ENCODE assay signal across 8 cellular contexts in genomic region chr11:118531597-118532084, GRCh38. TPM values are rescaled to one million over a fixed set of nuclear protein-coding genes. Genes with fewer than 3 reads are reported as not detected.
DNase-seq lines count a peak whose midpoint lies in the region; ATAC-seq lines count a peak whose summit lies in the region.

No MANE protein-coding gene starts in this region.

- no peaks in the 10 kb centered on the region for H3K27me3 Mint-ChIP-seq in T-helper 1 cell treated with Interleukin-12 subunit alpha and Interleukin-12 subunit beta and Interleukin-4 antibody, amounts not matched to agents 30 μg/mL and 1 μg/mL, for 36 hours (ENCODE audit: low read depth)

- peaks cover 11% of the 10 kb centered on the region for H3K36me3 Mint-ChIP-seq in T-helper 1 cell treated with Interleukin-12 subunit alpha and Interleukin-12 subunit beta and Interleukin-4 antibody, amounts not matched to agents 30 μg/mL and 1 μg/mL, for 36 hours (ENCODE audit: low read depth)

- 24% methylated on average over 12 of the region's 12 CpGs for WGBS in thymus

- intact Hi-C loops in left colon (cut with DNase I, micrococcal nuclease), result no loop called here

- peak overlapping the region; percentile 81 for H3K4me3 ChIP-seq in thymus (ENCODE audit: low read length)

- peak overlapping the region; percentile 92 for H3K4me3 Mint-ChIP-seq in T-helper 1 cell treated with Interleukin-12 subunit alpha and Interleukin-12 subunit beta and Interleukin-4 antibody, amounts not matched to agents 30 μg/mL and 1 μg/mL, for 36 hours

- H3K36me3 ChIP-seq in thymus (ENCODE audit: control insufficient read depth, insufficient read depth), result no peaks in the 10 kb centered on the region

- no peaks in the 10 kb centered on the region for H3K9me3 ChIP-seq in thymus (ENCODE audit: control insufficient read depth)

- ATAC-seq in left colon, result peak; percentile 5
- no peak for ATAC-seq in GM21381 (IDR thresholded peaks at IDR 0.05; ENCODE audit: unreplicated experiment)

- peaks cover 8% of the 10 kb centered on the region for H3K4me1 ChIP-seq in thymus (ENCODE audit: control insufficient read depth, insufficient read depth, low read length)

- peaks cover 24% of the 10 kb centered on the region for H3K4me1 Mint-ChIP-seq in T-helper 1 cell treated with Interleukin-12 subunit alpha and Interleukin-12 subunit beta and Interleukin-4 antibody, amounts not matched to agents 30 μg/mL and 1 μg/mL, for 36 hours (ENCODE audit: low read depth)

- DNase-seq in T-helper 1 cell (no peak), left colon (no peak), NCI-H146 (lab: John Stamatoyannopoulos, UW) (no peak)
- DNase-seq in effector CD8-positive, alpha-beta T cell (lab: John Stamatoyannopoulos, UW), result no peak

- H3K27me3 ChIP-seq in thymus (ENCODE audit: control insufficient read depth, insufficient read depth), result no peaks in the 10 kb centered on the region

- H3K27ac Mint-ChIP-seq in T-helper 1 cell treated with Interleukin-12 subunit alpha and Interleukin-12 subunit beta and Interleukin-4 antibody, amounts not matched to agents 30 μg/mL and 1 μg/mL, for 36 hours, result peak overlapping the region; percentile 77

- H3K9me3 Mint-ChIP-seq in T-helper 1 cell treated with Interleukin-12 subunit alpha and Interleukin-12 subunit beta and Interleukin-4 antibody, amounts not matched to agents 30 μg/mL and 1 μg/mL, for 36 hours, result no peaks in the 10 kb centered on the region

- H3K27ac ChIP-seq in angular gyrus (ENCODE audit: low read depth, low read length) (peak overlapping the region; percentile 22), thymus (ENCODE audit: low read depth) (no peak overlapping the region)

RNA-seq across cellular contexts. Expression of gene TMEM25, which starts 0.6 kb away (rescaled TPM):
- 1 to 10 TPM; 6.2 to 9.3 TPM for total RNA-seq in left colon
- 11.0 TPM for polyA plus RNA-seq in thymus

RNA-seq across cellular contexts. Expression of gene TTC36, which starts 4.4 kb away (rescaled TPM):
- under 1 TPM; 0.58 to 0.98 TPM for total RNA-seq in left colon
- polyA plus RNA-seq in thymus, result not detected

RNA-seq across cellular contexts. Expression of gene IFT46, which starts 34.1 kb away (rescaled TPM):
- 1 to 10 TPM; 6.4 to 10.0 TPM for total RNA-seq in left colon
- 29.2 TPM for polyA plus RNA-seq in thymus

RNA-seq across cellular contexts. Expression of gene ARCN1, which starts 40.6 kb away (rescaled TPM):
- total RNA-seq in left colon, result 100 to 1,000 TPM; 133 to 145 TPM
- polyA plus RNA-seq in thymus, result 75.9 TPM
